In genomic region chr9:136246849-136247550, GRCh38 we compare ENCODE assay signal across 15 cellular contexts. TPM values are rescaled to one million over a fixed set of nuclear protein-coding genes. Genes with fewer than 3 reads are reported as not detected.
DNase-seq lines count a peak whose midpoint lies in the region; ATAC-seq and TF ChIP-seq lines count a peak whose summit lies in the region.
"Had no signal": no experiment of that assay in that cellular context is flagged by ENCODE, and none has a peak within 500 bp of the region (broad histone marks: within the 10 kb centered on the region; RNA-seq: fewer than 3 reads in every experiment).

No MANE protein-coding gene starts in this region.

- H3K27ac Mint-ChIP-seq in activated naive CD8-positive, alpha-beta T cell, result no peak overlapping the region
- H3K27ac Mint-ChIP-seq in activated naive CD8-positive, alpha-beta T cell treated with anti-CD3 and anti-CD28 coated beads for 36 hours, result no peak overlapping the region
- H3K27ac Mint-ChIP-seq in IgD-negative memory B cell (peak overlapping the region in 2 of 3 donors; percentile 76 to 80), immature natural killer cell (peak overlapping the region in 4 of 6 donors; percentile 30 to 82 (median 37)), type B pancreatic cell (peak overlapping the region; percentile 50)

- no peak for TF ChIP-seq CTCF in type B pancreatic cell (conservative IDR thresholded peaks at IDR 0.05)

- DNase-seq in activated naive CD8-positive, alpha-beta T cell treated with anti-CD3 and anti-CD28 coated beads for 36 hours, result no peak
- DNase-seq in immature natural killer cell, result no peak
- no peak for DNase-seq in type B pancreatic cell (ENCODE audit: extremely low spot score, unreplicated experiment)
- no peak for DNase-seq in foreskin melanocyte
- DNase-seq: CD4-positive, alpha-beta memory T cell; GF-D8; H7; NCI-H1930; NCI-H2171 treated with DMSO at 0.1 percent for 48 hours; Right ventricle myocardium superior had no signal

- no peaks in the 10 kb centered on the region for H3K36me3 Mint-ChIP-seq in activated naive CD8-positive, alpha-beta T cell
- peaks cover 3% of the 10 kb centered on the region for H3K36me3 Mint-ChIP-seq in activated naive CD8-positive, alpha-beta T cell treated with anti-CD3 and anti-CD28 coated beads for 36 hours
- H3K36me3 Mint-ChIP-seq in IgD-negative memory B cell, result no peaks in the 10 kb centered on the region
- no peaks in the 10 kb centered on the region for H3K36me3 Mint-ChIP-seq in immature natural killer cell
- no peaks in the 10 kb centered on the region for H3K36me3 Mint-ChIP-seq in type B pancreatic cell

- H3K4me3 Mint-ChIP-seq in activated naive CD8-positive, alpha-beta T cell, result peak overlapping the region; percentile 7
- H3K4me3 Mint-ChIP-seq in activated naive CD8-positive, alpha-beta T cell treated with anti-CD3 and anti-CD28 coated beads for 36 hours, result no peak overlapping the region
- H3K4me3 Mint-ChIP-seq in IgD-negative memory B cell (peak overlapping the region in 2 of 4 donors; percentile 79 to 85), immature natural killer cell (peak overlapping the region in 3 of 5 donors; percentile 13 to 52 (median 21)), type B pancreatic cell (no peak overlapping the region)

- H3K27me3 Mint-ChIP-seq in activated naive CD8-positive, alpha-beta T cell, result no peaks in the 10 kb centered on the region
- no peaks in the 10 kb centered on the region for H3K27me3 Mint-ChIP-seq in activated naive CD8-positive, alpha-beta T cell treated with anti-CD3 and anti-CD28 coated beads for 36 hours
- no peaks in the 10 kb centered on the region for H3K27me3 Mint-ChIP-seq in IgD-negative memory B cell
- H3K27me3 Mint-ChIP-seq in immature natural killer cell (ENCODE audit: low read depth in 3 of 3), result peaks cover 2 to 6% (median 3%) of the 10 kb centered on the region in 3 donors
- H3K27me3 Mint-ChIP-seq in type B pancreatic cell, result peaks cover 4% of the 10 kb centered on the region
- H3K27me3 Mint-ChIP-seq: CD4-positive, alpha-beta memory T cell had no signal

- H3K9me3 Mint-ChIP-seq in activated naive CD8-positive, alpha-beta T cell (ENCODE audit: low read depth), result no peaks in the 10 kb centered on the region
- no peaks in the 10 kb centered on the region for H3K9me3 Mint-ChIP-seq in activated naive CD8-positive, alpha-beta T cell treated with anti-CD3 and anti-CD28 coated beads for 36 hours
- H3K9me3 Mint-ChIP-seq in IgD-negative memory B cell (no peaks in the 10 kb centered on the region), immature natural killer cell (no peaks in the 10 kb centered on the region), type B pancreatic cell (no peaks in the 10 kb centered on the region)
- H3K9me3 Mint-ChIP-seq: CD4-positive, alpha-beta memory T cell had no signal

- no peak for ATAC-seq in HG02885 (IDR thresholded peaks at IDR 0.05; ENCODE audit: poor library complexity, unreplicated experiment)
- ATAC-seq: A549 had no signal

- peaks cover 29% of the 10 kb centered on the region for H3K4me1 Mint-ChIP-seq in activated naive CD8-positive, alpha-beta T cell (ENCODE audit: low read depth)
- H3K4me1 Mint-ChIP-seq in activated naive CD8-positive, alpha-beta T cell treated with anti-CD3 and anti-CD28 coated beads for 36 hours, result peaks cover 32% of the 10 kb centered on the region
- H3K4me1 Mint-ChIP-seq in IgD-negative memory B cell, result peaks cover 30 to 33% (median 31%) of the 10 kb centered on the region in 3 donors
- peaks cover 31% of the 10 kb centered on the region in 2 donors for H3K4me1 Mint-ChIP-seq in immature natural killer cell
- peaks cover 22% of the 10 kb centered on the region for H3K4me1 Mint-ChIP-seq in type B pancreatic cell (ENCODE audit: unreplicated experiment)

RNA-seq across cellular contexts. Expression of gene QSOX2, which starts 1.4 kb away (rescaled TPM):
- 10 to 100 TPM; 17.0 to 18.3 TPM for total RNA-seq in activated naive CD8-positive, alpha-beta T cell treated with anti-CD3 and anti-CD28 coated beads for 36 hours
- polyA plus RNA-seq in IgD-negative memory B cell (2.1 TPM), immature natural killer cell (under 1 TPM in 2 of 3 donors, not detected in 1; 0.59 to 0.89 TPM)
- total RNA-seq in type B pancreatic cell (ENCODE audit: low replicate concordance), result 15.6 and 23.6 TPM in 2 replicates

RNA-seq across cellular contexts. Expression of gene LHX3, which starts 42.1 kb away (rescaled TPM):
- not detected for total RNA-seq in activated naive CD8-positive, alpha-beta T cell treated with anti-CD3 and anti-CD28 coated beads for 36 hours
- polyA plus RNA-seq in IgD-negative memory B cell, result not detected
- not detected for polyA plus RNA-seq in immature natural killer cell
- 0.10 and 0.90 TPM in 2 replicates for total RNA-seq in type B pancreatic cell (ENCODE audit: low replicate concordance)
- total RNA-seq: CD4-positive, alpha-beta memory T cell; LHCN-M2; Right ventricle myocardium superior had no signal
- polyA plus RNA-seq: CD4-positive, alpha-beta memory T cell had no signal

RNA-seq across cellular contexts. Expression of gene CCDC187, which starts 56.9 kb away (rescaled TPM):
- total RNA-seq in activated naive CD8-positive, alpha-beta T cell treated with anti-CD3 and anti-CD28 coated beads for 36 hours, result not detected
- 0.15 TPM for polyA plus RNA-seq in IgD-negative memory B cell
- not detected for polyA plus RNA-seq in immature natural killer cell
- total RNA-seq in type B pancreatic cell (ENCODE audit: low replicate concordance), result 0.69 and 0.70 TPM in 2 replicates
- total RNA-seq: CD4-positive, alpha-beta memory T cell; H7; LHCN-M2; Right ventricle myocardium superior had no signal
- polyA plus RNA-seq: CD4-positive, alpha-beta memory T cell had no signal

Comparison
In these comparisons a context has a peak if more than half of its experiments do, and no peak if none do; other contexts are left out.
1. H3K4me3 Mint-ChIP-seq: peak in activated naive CD8-positive, alpha-beta T cell (single experiment) and immature natural killer cell (3 of 5); none in activated naive CD8-positive, alpha-beta T cell treated with anti-CD3 and anti-CD28 coated beads for 36 hours (single experiment) and type B pancreatic cell (single experiment).
2. H3K27ac Mint-ChIP-seq: peak in IgD-negative memory B cell (2 of 3), immature natural killer cell (4 of 6) and type B pancreatic cell (single experiment); none in activated naive CD8-positive, alpha-beta T cell (single experiment) and activated naive CD8-positive, alpha-beta T cell treated with anti-CD3 and anti-CD28 coated beads for 36 hours (single experiment).